Comparison of ENCODE assay signal across 16 cellular contexts in the genomic region with DNA sequence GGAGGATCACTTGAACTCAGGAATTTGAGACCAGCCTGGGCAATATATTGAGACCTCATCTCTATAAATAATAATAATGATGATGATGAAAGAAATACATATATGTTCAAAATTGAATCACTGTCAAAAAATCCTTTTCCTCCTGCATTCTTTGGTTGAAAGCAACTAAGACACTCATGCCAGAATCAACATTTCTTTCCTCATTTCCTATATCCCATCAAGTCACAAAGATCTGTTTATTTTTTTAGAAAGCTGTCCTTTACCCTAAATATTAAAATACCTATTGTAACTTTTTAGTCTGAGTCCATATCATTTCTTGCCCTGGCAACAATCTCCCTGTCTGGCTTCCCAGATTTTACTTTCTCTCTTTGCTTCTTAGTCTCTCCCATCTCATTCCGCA. TPM values are rescaled to one million over a fixed set of nuclear protein-coding genes. Genes with fewer than 3 reads are reported as not detected.
DNase-seq lines count a peak whose midpoint lies in the region; ATAC-seq and TF ChIP-seq lines count a peak whose summit lies in the region.
"Had no signal": no experiment of that assay in that cellular context is flagged by ENCODE, and none has a peak within 500 bp of the region (broad histone marks: within the 10 kb centered on the region; RNA-seq: fewer than 3 reads in every experiment).

No MANE protein-coding gene starts in this region.

- no peak overlapping the region for H3K4me3 ChIP-seq in CD4-positive, CD25-positive, alpha-beta regulatory T cell (ENCODE audit: low read depth, low read length)
- no peak overlapping the region for H3K4me3 ChIP-seq in esophagus muscularis mucosa

- ATAC-seq in CD4-positive, CD25-positive, alpha-beta regulatory T cell (ENCODE audit: low read depth in 2 of 2) = no peak
- no peak for ATAC-seq in T-helper 17 cell
- no peak for ATAC-seq in GM21576 (IDR thresholded peaks at IDR 0.05; ENCODE audit: unreplicated experiment)
- ATAC-seq: HCT116 had no signal

- peaks cover 0 to 2% (median 0%) of the 10 kb centered on the region in 7 donors for H3K9me3 Mint-ChIP-seq in CD4-positive, CD25-positive, alpha-beta regulatory T cell
- peaks cover 15% of the 10 kb centered on the region for H3K9me3 Mint-ChIP-seq in nephron progenitor cell
- H3K9me3 Mint-ChIP-seq: CD8-positive, alpha-beta memory T cell had no signal

- H3K36me3 ChIP-seq in CD4-positive, CD25-positive, alpha-beta regulatory T cell (ENCODE audit: control insufficient read depth, insufficient read depth, low read length) = peaks cover 15% of the 10 kb centered on the region
- H3K36me3 ChIP-seq in esophagus muscularis mucosa = peaks cover 7 to 55% (median 42%) of the 10 kb centered on the region in 4 donors

- peaks cover 30% of the 10 kb centered on the region for H3K36me3 Mint-ChIP-seq in CD4-positive, CD25-positive, alpha-beta regulatory T cell
- no peaks in the 10 kb centered on the region for H3K36me3 Mint-ChIP-seq in T-helper 17 cell (ENCODE audit: low read depth)
- H3K36me3 Mint-ChIP-seq in nephron progenitor cell (ENCODE audit: low read depth) = peaks cover 72% of the 10 kb centered on the region

- no peak for TF ChIP-seq POLR2A in esophagus muscularis mucosa (IDR thresholded peaks at IDR 0.05; ENCODE audit: low read depth)

- H3K4me1 Mint-ChIP-seq in CD4-positive, CD25-positive, alpha-beta regulatory T cell = peaks cover 0 to 4% (median 0%) of the 10 kb centered on the region in 4 donors
- H3K4me1 Mint-ChIP-seq in T-helper 17 cell (no peaks in the 10 kb centered on the region), nephron progenitor cell (no peaks in the 10 kb centered on the region)
- H3K4me1 Mint-ChIP-seq: B cell; CD8-positive, alpha-beta memory T cell had no signal

- H3K4me3 Mint-ChIP-seq in CD4-positive, CD25-positive, alpha-beta regulatory T cell = no peak overlapping the region
- H3K4me3 Mint-ChIP-seq in T-helper 17 cell = no peak overlapping the region
- no peak overlapping the region for H3K4me3 Mint-ChIP-seq in nephron progenitor cell
- H3K4me3 Mint-ChIP-seq: B cell; CD8-positive, alpha-beta memory T cell had no signal

- WGBS in esophagus muscularis mucosa = 98% methylated on average over 1 of the region's 1 CpG

- intact Hi-C loops in esophagus muscularis mucosa (cut with DNase I) = no loop called here

- no peak for TF ChIP-seq CTCF in nephron progenitor cell (IDR thresholded peaks at IDR 0.05)
- no peak for TF ChIP-seq CTCF in esophagus muscularis mucosa (IDR thresholded peaks at IDR 0.05)

- no peaks in the 10 kb centered on the region for H3K27me3 Mint-ChIP-seq in CD4-positive, CD25-positive, alpha-beta regulatory T cell
- no peaks in the 10 kb centered on the region for H3K27me3 Mint-ChIP-seq in T-helper 17 cell
- H3K27me3 Mint-ChIP-seq in nephron progenitor cell (ENCODE audit: low read depth, poor library complexity) = no peaks in the 10 kb centered on the region
- H3K27me3 Mint-ChIP-seq: B cell; CD8-positive, alpha-beta memory T cell had no signal

- peak overlapping the region in 2 of 3 donors; percentile 14 to 31 for H3K27ac Mint-ChIP-seq in CD4-positive, CD25-positive, alpha-beta regulatory T cell
- H3K27ac Mint-ChIP-seq in T-helper 17 cell (peak overlapping the region; percentile 32), nephron progenitor cell (peak overlapping the region; percentile 32)
- H3K27ac Mint-ChIP-seq: B cell had no signal

- no peaks in the 10 kb centered on the region for H3K9me3 ChIP-seq in CD4-positive, CD25-positive, alpha-beta regulatory T cell (ENCODE audit: control insufficient read depth in 2 of 2, low read length in 2 of 2)
- H3K9me3 ChIP-seq in T-helper 17 cell (ENCODE audit: control insufficient read depth, low read length, poor library complexity, severe bottlenecking) = no peaks in the 10 kb centered on the region
- no peaks in the 10 kb centered on the region for H3K9me3 ChIP-seq in esophagus muscularis mucosa
- H3K9me3 ChIP-seq: Caco-2 had no signal

- no peaks in the 10 kb centered on the region for H3K27me3 ChIP-seq in CD4-positive, CD25-positive, alpha-beta regulatory T cell (ENCODE audit: control insufficient read depth, insufficient read depth, low read length)
- no peaks in the 10 kb centered on the region for H3K27me3 ChIP-seq in esophagus muscularis mucosa

- no peak overlapping the region for H3K27ac ChIP-seq in CD4-positive, CD25-positive, alpha-beta regulatory T cell (ENCODE audit: insufficient read depth, low read length, poor library complexity, severe bottlenecking)
- no peak overlapping the region for H3K27ac ChIP-seq in esophagus muscularis mucosa (replicated peaks in 1 of 4)

- no peak for TF ChIP-seq EP300 in esophagus muscularis mucosa (IDR thresholded peaks at IDR 0.05)

- DNase-seq in CD4-positive, CD25-positive, alpha-beta regulatory T cell = no peak
- DNase-seq in T-helper 17 cell (no peak), dermis blood vessel endothelial cell (peak; percentile 13), nephron progenitor cell (no peak), kidney tubule cell (ENCODE audit: low spot score) (no peak), esophagus muscularis mucosa (ENCODE audit: extremely low spot score) (no peak)
- no peak for DNase-seq in stimulated activated CD4-positive, alpha-beta T cell treated with anti-CD3 and anti-CD28 coated beads, Interleukin-4, amount 100 ng/mL, for 24 hours
- DNase-seq: 8988T; C1 segment of cervical spinal cord; Caco-2; CD8-positive, alpha-beta memory T cell; DND-41; GF-D8 had no signal

- no peaks in the 10 kb centered on the region for H3K4me1 ChIP-seq in CD4-positive, CD25-positive, alpha-beta regulatory T cell (ENCODE audit: control insufficient read depth, insufficient read depth, low read length, poor library complexity, severe bottlenecking)
- H3K4me1 ChIP-seq in esophagus muscularis mucosa = no peaks in the 10 kb centered on the region
- H3K4me1 ChIP-seq: Caco-2 had no signal

RNA-seq across cellular contexts. Expression of gene PPP4R3B, which starts 31.8 kb away (rescaled TPM):
- total RNA-seq in CD4-positive, CD25-positive, alpha-beta regulatory T cell = 81.5 TPM
- 10 to 100 TPM; 71.8 to 85.4 (median 75.9) TPM for polyA plus RNA-seq in CD4-positive, CD25-positive, alpha-beta regulatory T cell
- total RNA-seq in T-helper 17 cell (10 to 100 TPM; 77.1 to 78.2 TPM), dermis blood vessel endothelial cell (52.2 and 62.6 TPM in 2 replicates), esophagus muscularis mucosa (100 to 1,000 TPM in 1 of 4 donors, 10 to 100 TPM in 3; 81.8 to 106 (median 90.5) TPM)

RNA-seq across cellular contexts. Expression of gene PNPT1, which starts 44.4 kb away (rescaled TPM):
- 14.3 TPM for total RNA-seq in CD4-positive, CD25-positive, alpha-beta regulatory T cell
- 10 to 100 TPM; 15.9 to 20.0 (median 17.9) TPM for polyA plus RNA-seq in CD4-positive, CD25-positive, alpha-beta regulatory T cell
- 10 to 100 TPM in 1 of 2 donors, 1 to 10 TPM in 1; 9.4 to 17.7 TPM for total RNA-seq in T-helper 17 cell
- 17.5 and 32.1 TPM in 2 replicates for total RNA-seq in dermis blood vessel endothelial cell
- total RNA-seq in esophagus muscularis mucosa = 10 to 100 TPM; 13.1 to 17.2 (median 15.6) TPM
